Comparison of ENCODE assay signal across 25 cellular contexts in genomic region chr4:114839986-114840385, GRCh38.
"Had no signal": no experiment of that assay in that cellular context is flagged by ENCODE, and none has a peak within 500 bp of the region (broad histone marks: within the 10 kb centered on the region; RNA-seq: fewer than 3 reads in every experiment).

No MANE protein-coding gene starts in this region.

- H3K9me3 ChIP-seq: breast epithelium, esophagus muscularis mucosa, pancreas, prostate gland, thoracic aorta had no signal

- H3K4me3 ChIP-seq: breast epithelium, esophagus muscularis mucosa, heart left ventricle, pancreas, prostate gland, skin epidermis, thoracic aorta had no signal

- H3K4me1 ChIP-seq: breast epithelium, esophagus muscularis mucosa, foreskin keratinocyte, heart left ventricle, pancreas, prostate gland had no signal

- DNase-seq: activated CD4-positive, alpha-beta T cell treated with anti-CD3 and anti-CD28 coated beads for 36 hours; activated CD4-positive, CD25-positive, alpha-beta regulatory T cell; activated naive CD4-positive, alpha-beta T cell; activated T-cell treated with anti-CD3 and anti-CD28 coated beads for 4 hours; activated T-cell treated with anti-CD3 and anti-CD28 coated beads, Interleukin-2, amount 50 U/mL, for 72 hours; endodermal cell; foreskin keratinocyte; heart left ventricle; hypothalamus; immature natural killer cell; naive B cell; nucleus accumbens; pancreas; retina; stimulated activated CD4-positive, alpha-beta T cell treated with anti-CD3 and anti-CD28 coated beads, Interleukin-12 subunit alpha, Interleukin-12 subunit beta, amount 100 ng/mL, for 4 hours; stimulated activated CD4-positive, alpha-beta T cell treated with anti-CD3 and anti-CD28 coated beads, Interleukin-4, amount 100 ng/mL, for 24 hours; trophoblast cell had no signal

- ATAC-seq: activated CD4-positive, alpha-beta T cell treated with anti-CD3 and anti-CD28 coated beads for 36 hours; activated naive CD4-positive, alpha-beta T cell treated with anti-CD3 and anti-CD28 coated beads, Interleukin-2, amount 50 U/mL, for 72 hours; activated T-cell treated with anti-CD3 and anti-CD28 coated beads, Interleukin-2, amount 50 U/mL, for 72 hours; foreskin keratinocyte; heart left ventricle; pancreas; sciatic nerve; stimulated activated effector memory CD8-positive, alpha-beta T cell treated with anti-CD3 and anti-CD28 coated beads, Interleukin-12 subunit alpha, Interleukin-12 subunit beta, amount 100 ng/mL, for 72 hours had no signal

- H3K27me3 ChIP-seq: breast epithelium, esophagus muscularis mucosa, foreskin keratinocyte, heart left ventricle, pancreas had no signal

- H3K27ac ChIP-seq: breast epithelium, esophagus muscularis mucosa, foreskin keratinocyte, heart left ventricle, pancreas, prostate gland, skin epidermis, thoracic aorta had no signal

- H3K36me3 ChIP-seq: esophagus muscularis mucosa, heart left ventricle, pancreas, prostate gland, thoracic aorta had no signal
